In the genomic region with DNA sequence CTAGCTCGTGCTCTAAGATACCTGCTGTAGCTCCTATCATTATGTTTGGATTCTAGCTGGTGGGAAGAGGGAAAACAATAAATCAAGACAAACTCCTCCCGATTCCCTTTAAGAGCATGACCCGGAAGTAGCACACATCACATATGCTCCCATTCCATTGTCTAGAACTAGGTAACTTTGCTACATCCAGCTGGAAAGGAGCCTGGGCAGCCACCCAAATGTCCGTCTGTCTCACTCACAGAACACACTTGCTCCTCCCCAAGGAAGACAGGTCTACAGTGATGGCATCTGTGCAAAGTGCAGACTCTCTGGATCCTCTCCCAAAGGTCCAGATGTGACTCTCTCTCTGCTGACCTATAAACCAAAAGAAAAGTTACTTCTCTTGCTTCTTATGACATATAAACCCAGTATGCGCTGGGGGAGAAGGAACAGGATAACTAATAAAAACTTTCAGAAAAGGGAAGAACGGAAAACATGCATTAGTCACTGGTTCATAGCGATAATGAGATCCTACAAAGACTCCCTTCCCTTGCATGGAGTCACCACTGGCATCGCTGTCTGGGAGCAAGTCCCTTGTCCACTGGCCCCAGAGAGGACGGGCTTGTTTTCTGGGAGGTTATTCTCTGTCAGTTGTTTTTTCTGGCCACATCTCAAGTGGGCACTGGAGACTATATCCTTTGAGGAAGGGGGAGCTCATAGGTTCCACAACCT, we compare ENCODE assay signal across 26 cellular contexts. TPM values are rescaled to one million over a fixed set of nuclear protein-coding genes. Genes with fewer than 3 reads are reported as not detected.
A peak's percentile ranks its signal among the peaks of the same experiment; 100 is the strongest.
DNase-seq lines count a peak whose midpoint lies in the region; ATAC-seq and TF ChIP-seq lines count a peak whose summit lies in the region.
"Had no signal": no experiment of that assay in that cellular context is flagged by ENCODE, and none has a peak within 500 bp of the region (broad histone marks: within the 10 kb centered on the region; RNA-seq: fewer than 3 reads in every experiment).

No MANE protein-coding gene starts in this region.

- H3K27ac ChIP-seq in endodermal cell (ENCODE audit: low read depth, low read length): no peak overlapping the region
- H3K27ac ChIP-seq: epithelial cell of prostate, lower lobe of right lung, parathyroid adenoma, VCaP had no signal

- H3K9ac ChIP-seq in endodermal cell (ENCODE audit: extremely low read depth, low read length, poor library complexity, severe bottlenecking): no peak overlapping the region
- H3K9ac ChIP-seq: parathyroid adenoma, SK-N-SH had no signal

- DNase-seq in cardiac septum (ENCODE audit: low spot score) (peak; percentile 70), Right ventricle myocardium superior (no peak), M059J (ENCODE audit: low read depth) (peak; percentile 21), endodermal cell (peak; percentile 20), osteocyte (ENCODE audit: extremely low spot score, unreplicated experiment) (peak; percentile 32), SK-N-DZ (ENCODE audit: low spot score) (no peak), NCI-H345 treated with DMSO at 0.1 percent for 48 hours (lab: John Stamatoyannopoulos, UW; ENCODE audit: unreplicated experiment) (no peak), globus pallidus (ENCODE audit: low spot score) (no peak)
- DNase-seq: activated CD4-positive, alpha-beta T cell treated with anti-CD3 and anti-CD28 coated beads for 4 hours; activated naive CD8-positive, alpha-beta T cell treated with anti-CD3 and anti-CD28 coated beads, Interleukin-2, amount 50 U/mL, for 24 hours; activated T-cell treated with anti-CD3 and anti-CD28 coated beads, Interleukin-2, amount 50 U/mL, for 4 hours; BE2C; DMS53; GF-D8; HCEC 1CT; kidney; lower lobe of right lung; NCI-H187; NCI-H526; SK-N-SH; stimulated activated CD4-positive, alpha-beta T cell treated with anti-CD3 and anti-CD28 coated beads, Interleukin-2, amount 100 ng/mL, for 48 hours had no signal

- no peak overlapping the region for H3K4me3 ChIP-seq in endodermal cell (ENCODE audit: low read length)
- H3K4me3 ChIP-seq: K562, lower lobe of right lung had no signal

- no peaks in the 10 kb centered on the region for H3K36me3 ChIP-seq in endodermal cell (ENCODE audit: control insufficient read depth, insufficient read depth, low read length)
- H3K36me3 ChIP-seq: BE2C, lower lobe of right lung had no signal

- peaks cover 21% of the 10 kb centered on the region for H3K27me3 Mint-ChIP-seq in endodermal cell (ENCODE audit: insufficient read depth)
- H3K27me3 Mint-ChIP-seq in osteocyte (ENCODE audit: unreplicated experiment): peaks cover 77% of the 10 kb centered on the region

- no peaks in the 10 kb centered on the region for H3K36me3 Mint-ChIP-seq in endodermal cell (ENCODE audit: low read depth)
- no peaks in the 10 kb centered on the region for H3K36me3 Mint-ChIP-seq in osteocyte (ENCODE audit: unreplicated experiment)
- H3K36me3 Mint-ChIP-seq: type B pancreatic cell had no signal

- no peaks in the 10 kb centered on the region for H3K9me3 Mint-ChIP-seq in endodermal cell
- no peaks in the 10 kb centered on the region for H3K9me3 Mint-ChIP-seq in osteocyte (ENCODE audit: unreplicated experiment)
- H3K9me3 Mint-ChIP-seq: activated naive CD8-positive, alpha-beta T cell treated with anti-CD3 and anti-CD28 coated beads, Interleukin-2, amount 50 U/mL, for 24 hours; activated T-cell treated with anti-CD3 and anti-CD28 coated beads, Interleukin-2, amount 50 U/mL, for 4 hours; type B pancreatic cell had no signal

- peaks cover 8% of the 10 kb centered on the region for H3K27me3 ChIP-seq in endodermal cell (ENCODE audit: control insufficient read depth, insufficient read depth, low read length, poor library complexity, severe bottlenecking)

- no peaks in the 10 kb centered on the region for H3K9me3 ChIP-seq in endodermal cell (ENCODE audit: control insufficient read depth, low read length)
- H3K9me3 ChIP-seq: BE2C, lower lobe of right lung, SK-N-SH had no signal

- intact Hi-C loops in cardiac septum (cut with DNase I): no loop called here
- intact Hi-C loops in Right ventricle myocardium superior (cut with DNase I): no loop called here

- no peaks in the 10 kb centered on the region for H3K4me1 ChIP-seq in endodermal cell (ENCODE audit: control insufficient read depth, insufficient read depth, low read length)
- H3K4me1 ChIP-seq: BE2C, lower lobe of right lung, parathyroid adenoma had no signal

- TF ChIP-seq CTCF in endodermal cell (conservative IDR thresholded peaks at IDR 0.05): no peak
- TF ChIP-seq CTCF in osteocyte (IDR thresholded peaks at IDR 0.05): no peak

- ATAC-seq in Right ventricle myocardium superior (ENCODE audit: poor library complexity): no peak
- ATAC-seq: activated naive CD8-positive, alpha-beta T cell treated with anti-CD3 and anti-CD28 coated beads, Interleukin-2, amount 50 U/mL, for 24 hours; activated T-cell treated with anti-CD3 and anti-CD28 coated beads, Interleukin-2, amount 50 U/mL, for 4 hours; K562; lower lobe of right lung had no signal

- H3K27ac Mint-ChIP-seq in endodermal cell (no peak overlapping the region), osteocyte (ENCODE audit: unreplicated experiment) (no peak overlapping the region)
- H3K27ac Mint-ChIP-seq: activated naive CD8-positive, alpha-beta T cell treated with anti-CD3 and anti-CD28 coated beads, Interleukin-2, amount 50 U/mL, for 24 hours; type B pancreatic cell had no signal

- H3K4me3 Mint-ChIP-seq in endodermal cell (no peak overlapping the region), osteocyte (ENCODE audit: unreplicated experiment) (no peak overlapping the region)
- H3K4me3 Mint-ChIP-seq: activated naive CD8-positive, alpha-beta T cell treated with anti-CD3 and anti-CD28 coated beads, Interleukin-2, amount 50 U/mL, for 24 hours; activated T-cell treated with anti-CD3 and anti-CD28 coated beads, Interleukin-2, amount 50 U/mL, for 4 hours; type B pancreatic cell had no signal

- H3K4me1 Mint-ChIP-seq in endodermal cell (no peaks in the 10 kb centered on the region), osteocyte (ENCODE audit: unreplicated experiment) (no peaks in the 10 kb centered on the region)
- H3K4me1 Mint-ChIP-seq: activated naive CD8-positive, alpha-beta T cell treated with anti-CD3 and anti-CD28 coated beads, Interleukin-2, amount 50 U/mL, for 24 hours had no signal

- WGBS in endodermal cell (ENCODE audit: insufficient coverage in 1 of 2, insufficient read length in 1 of 2), 2 experiments: 78 to 84% methylated on average over 6 to 9 of the region's 9 CpGs

RNA-seq across cellular contexts. Expression of gene EPHB3, which starts 29.9 kb away (rescaled TPM):
- total RNA-seq in cardiac septum (3.6 TPM), Right ventricle myocardium superior (2.2 TPM), endodermal cell (10 to 100 TPM; 32.7 to 36.9 TPM), osteocyte (10.6 and 11.4 TPM in 2 replicates)
- total RNA-seq in M059J (2014; rRNA removed; shearing (Covaris generic)): 1.1 and 1.2 TPM in 2 replicates
- 22.3 TPM for polyA plus RNA-seq in endodermal cell (2013, experiment 1 of 2)
- 23.5 TPM for polyA plus RNA-seq in endodermal cell (2013, experiment 2 of 2)
- polyA plus RNA-seq in SK-N-DZ (2014; cell fraction: cytosol; rRNA removed): 12.5 and 12.6 TPM in 2 replicates
- 13.3 and 15.7 TPM in 2 replicates for polyA plus RNA-seq in SK-N-DZ (2014; cell fraction: nucleus; rRNA removed)
- total RNA-seq: K562 had no signal
- polyA plus RNA-seq: K562 had no signal

Comparison
In these comparisons a context has a peak if more than half of its experiments do, and no peak if none do; other contexts are left out.
1. DNase-seq: peak in cardiac septum (single experiment), M059J (single experiment), endodermal cell (single experiment) and osteocyte (single experiment); none in Right ventricle myocardium superior (single experiment), SK-N-DZ (single experiment), NCI-H345 treated with DMSO at 0.1 percent for 48 hours (single experiment) and globus pallidus (single experiment).